ENCODE assay signal across 1 cellular context in the genomic region with DNA sequence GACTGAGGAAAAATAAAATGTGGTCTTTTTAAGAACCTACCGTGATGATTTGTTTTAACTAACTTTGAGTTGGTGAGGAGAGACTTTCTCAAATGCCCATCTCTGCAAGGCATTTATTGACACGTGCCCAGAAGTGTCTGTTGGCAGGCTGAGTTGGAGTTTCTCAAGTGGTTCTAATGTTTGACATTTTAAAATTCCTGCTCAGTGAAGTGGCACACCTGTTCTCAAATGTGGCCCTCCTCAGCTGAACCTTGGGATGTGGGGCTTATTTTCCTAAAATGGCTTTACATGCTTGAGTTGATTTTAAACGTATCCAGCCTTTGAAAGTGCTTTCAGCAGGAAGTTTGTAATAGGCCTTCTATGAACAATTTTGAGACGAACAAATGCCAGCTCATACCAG.
TF ChIP-seq lines count a peak whose summit lies in the region.

No MANE protein-coding gene starts in this region.

TF ChIP-seq in HepG2, 621 proteins besides CTCF, POLR2A, EP300 and RAD21:
- TF ChIP-seq, protein P1, sequence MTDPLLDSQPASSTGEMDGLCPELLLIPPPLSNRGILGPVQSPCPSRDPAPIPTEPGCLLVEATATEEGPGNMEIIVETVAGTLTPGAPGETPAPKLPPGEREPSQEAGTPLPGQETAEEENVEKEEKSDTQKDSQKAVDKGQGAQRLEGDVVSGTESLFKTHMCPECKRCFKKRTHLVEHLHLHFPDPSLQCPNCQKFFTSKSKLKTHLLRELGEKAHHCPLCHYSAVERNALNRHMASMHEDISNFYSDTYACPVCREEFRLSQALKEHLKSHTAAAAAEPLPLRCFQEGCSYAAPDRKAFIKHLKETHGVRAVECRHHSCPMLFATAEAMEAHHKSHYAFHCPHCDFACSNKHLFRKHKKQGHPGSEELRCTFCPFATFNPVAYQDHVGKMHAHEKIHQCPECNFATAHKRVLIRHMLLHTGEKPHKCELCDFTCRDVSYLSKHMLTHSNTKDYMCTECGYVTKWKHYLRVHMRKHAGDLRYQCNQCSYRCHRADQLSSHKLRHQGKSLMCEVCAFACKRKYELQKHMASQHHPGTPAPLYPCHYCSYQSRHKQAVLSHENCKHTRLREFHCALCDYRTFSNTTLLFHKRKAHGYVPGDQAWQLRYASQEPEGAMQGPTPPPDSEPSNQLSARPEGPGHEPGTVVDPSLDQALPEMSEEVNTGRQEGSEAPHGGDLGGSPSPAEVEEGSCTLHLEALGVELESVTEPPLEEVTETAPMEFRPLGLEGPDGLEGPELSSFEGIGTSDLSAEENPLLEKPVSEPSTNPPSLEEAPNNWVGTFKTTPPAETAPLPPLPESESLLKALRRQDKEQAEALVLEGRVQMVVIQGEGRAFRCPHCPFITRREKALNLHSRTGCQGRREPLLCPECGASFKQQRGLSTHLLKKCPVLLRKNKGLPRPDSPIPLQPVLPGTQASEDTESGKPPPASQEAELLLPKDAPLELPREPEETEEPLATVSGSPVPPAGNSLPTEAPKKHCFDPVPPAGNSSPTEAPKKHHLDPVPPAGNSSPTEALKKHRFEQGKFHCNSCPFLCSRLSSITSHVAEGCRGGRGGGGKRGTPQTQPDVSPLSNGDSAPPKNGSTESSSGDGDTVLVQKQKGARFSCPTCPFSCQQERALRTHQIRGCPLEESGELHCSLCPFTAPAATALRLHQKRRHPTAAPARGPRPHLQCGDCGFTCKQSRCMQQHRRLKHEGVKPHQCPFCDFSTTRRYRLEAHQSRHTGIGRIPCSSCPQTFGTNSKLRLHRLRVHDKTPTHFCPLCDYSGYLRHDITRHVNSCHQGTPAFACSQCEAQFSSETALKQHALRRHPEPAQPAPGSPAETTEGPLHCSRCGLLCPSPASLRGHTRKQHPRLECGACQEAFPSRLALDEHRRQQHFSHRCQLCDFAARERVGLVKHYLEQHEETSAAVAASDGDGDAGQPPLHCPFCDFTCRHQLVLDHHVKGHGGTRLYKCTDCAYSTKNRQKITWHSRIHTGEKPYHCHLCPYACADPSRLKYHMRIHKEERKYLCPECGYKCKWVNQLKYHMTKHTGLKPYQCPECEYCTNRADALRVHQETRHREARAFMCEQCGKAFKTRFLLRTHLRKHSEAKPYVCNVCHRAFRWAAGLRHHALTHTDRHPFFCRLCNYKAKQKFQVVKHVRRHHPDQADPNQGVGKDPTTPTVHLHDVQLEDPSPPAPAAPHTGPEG (CRISPR knock-in tag; IDR thresholded peaks at IDR 0.05) = no peak
- TF ChIP-seq, protein P2, sequence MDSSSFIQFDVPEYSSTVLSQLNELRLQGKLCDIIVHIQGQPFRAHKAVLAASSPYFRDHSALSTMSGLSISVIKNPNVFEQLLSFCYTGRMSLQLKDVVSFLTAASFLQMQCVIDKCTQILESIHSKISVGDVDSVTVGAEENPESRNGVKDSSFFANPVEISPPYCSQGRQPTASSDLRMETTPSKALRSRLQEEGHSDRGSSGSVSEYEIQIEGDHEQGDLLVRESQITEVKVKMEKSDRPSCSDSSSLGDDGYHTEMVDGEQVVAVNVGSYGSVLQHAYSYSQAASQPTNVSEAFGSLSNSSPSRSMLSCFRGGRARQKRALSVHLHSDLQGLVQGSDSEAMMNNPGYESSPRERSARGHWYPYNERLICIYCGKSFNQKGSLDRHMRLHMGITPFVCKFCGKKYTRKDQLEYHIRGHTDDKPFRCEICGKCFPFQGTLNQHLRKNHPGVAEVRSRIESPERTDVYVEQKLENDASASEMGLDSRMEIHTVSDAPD (CRISPR knock-in tag; IDR thresholded peaks at IDR 0.05) = no peak
- TF ChIP-seq NPAS2 (CRISPR knock-in tag; IDR thresholded peaks at IDR 0.05; ENCODE audit: borderline replicate concordance) (no peak), JUND (CRISPR knock-in tag; IDR thresholded peaks at IDR 0.05) (no peak)
